ENCODE assay signal across 2 cellular contexts in the genomic region with DNA sequence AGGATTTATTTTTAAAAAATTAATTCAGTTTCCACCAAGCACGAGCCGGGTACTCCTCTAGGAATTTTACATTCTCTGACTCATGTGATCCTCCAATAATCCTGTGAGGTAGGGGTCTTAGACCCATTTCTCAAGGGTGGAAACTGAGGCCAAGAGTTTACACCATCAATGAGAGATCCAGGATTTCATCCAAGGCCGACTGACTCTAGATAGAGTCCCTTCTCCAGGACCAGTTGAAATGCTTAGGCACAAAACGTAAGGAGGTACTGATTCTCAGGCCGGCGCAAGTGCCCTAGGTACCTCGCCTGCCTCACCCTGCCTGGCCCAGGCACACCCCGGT.
TF ChIP-seq lines count a peak whose summit lies in the region.

No MANE protein-coding gene starts in this region.

TF ChIP-seq in GM12878, 131 proteins besides CTCF, POLR2A, EP300 and RAD21:
- TF ChIP-seq CBX3 (IDR thresholded peaks at IDR 0.05; ENCODE audit: borderline replicate concordance, low read depth) = no peak
- TF ChIP-seq ELK1 (IDR thresholded peaks at IDR 0.05; ENCODE audit: low read depth, low read length) = no peak
- TF ChIP-seq GABPA (IDR thresholded peaks at IDR 0.05; ENCODE audit: low read depth) = no peak
- TF ChIP-seq TARDBP (IDR thresholded peaks at IDR 0.05; ENCODE audit: borderline replicate concordance) = no peak
- no peak for TF ChIP-seq SMC3 (IDR thresholded peaks at IDR 0.05; ENCODE audit: borderline replicate concordance, low read length)
- no peak for TF ChIP-seq ATF3 (IDR thresholded peaks at IDR 0.05; ENCODE audit: borderline replicate concordance, extremely low read depth, low read depth, low read length)
- TF ChIP-seq BCL11A (IDR thresholded peaks at IDR 0.05; ENCODE audit: low read depth, low read length) = no peak
- TF ChIP-seq ASH2L (IDR thresholded peaks at IDR 0.05; ENCODE audit: borderline replicate concordance, low read depth) = no peak
- no peak for TF ChIP-seq POLR2AphosphoS2 (IDR thresholded peaks at IDR 0.05; ENCODE audit: low read depth, low read length)
- TF ChIP-seq SMARCA5 (IDR thresholded peaks at IDR 0.05) = no peak
- TF ChIP-seq PKNOX1 (IDR thresholded peaks at IDR 0.05) = no peak
- no peak for TF ChIP-seq FOXM1 (IDR thresholded peaks at IDR 0.05; ENCODE audit: low read depth, low read length)
- TF ChIP-seq, protein P1, sequence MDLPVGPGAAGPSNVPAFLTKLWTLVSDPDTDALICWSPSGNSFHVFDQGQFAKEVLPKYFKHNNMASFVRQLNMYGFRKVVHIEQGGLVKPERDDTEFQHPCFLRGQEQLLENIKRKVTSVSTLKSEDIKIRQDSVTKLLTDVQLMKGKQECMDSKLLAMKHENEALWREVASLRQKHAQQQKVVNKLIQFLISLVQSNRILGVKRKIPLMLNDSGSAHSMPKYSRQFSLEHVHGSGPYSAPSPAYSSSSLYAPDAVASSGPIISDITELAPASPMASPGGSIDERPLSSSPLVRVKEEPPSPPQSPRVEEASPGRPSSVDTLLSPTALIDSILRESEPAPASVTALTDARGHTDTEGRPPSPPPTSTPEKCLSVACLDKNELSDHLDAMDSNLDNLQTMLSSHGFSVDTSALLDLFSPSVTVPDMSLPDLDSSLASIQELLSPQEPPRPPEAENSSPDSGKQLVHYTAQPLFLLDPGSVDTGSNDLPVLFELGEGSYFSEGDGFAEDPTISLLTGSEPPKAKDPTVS (IDR thresholded peaks at IDR 0.05; ENCODE audit: low read depth, low read length) = no peak
TF ChIP-seq in GM12878: peak in this region for 0.

TF ChIP-seq in WTC11, 78 proteins besides CTCF, POLR2A, EP300 and RAD21:
- TF ChIP-seq, protein P2, sequence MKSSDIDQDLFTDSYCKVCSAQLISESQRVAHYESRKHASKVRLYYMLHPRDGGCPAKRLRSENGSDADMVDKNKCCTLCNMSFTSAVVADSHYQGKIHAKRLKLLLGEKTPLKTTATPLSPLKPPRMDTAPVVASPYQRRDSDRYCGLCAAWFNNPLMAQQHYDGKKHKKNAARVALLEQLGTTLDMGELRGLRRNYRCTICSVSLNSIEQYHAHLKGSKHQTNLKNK (CRISPR knock-in tag; IDR thresholded peaks at IDR 0.05) = no peak
- TF ChIP-seq JUN (CRISPR knock-in tag; IDR thresholded peaks at IDR 0.05) = no peak
- no peak for TF ChIP-seq NR2C2 (CRISPR knock-in tag; IDR thresholded peaks at IDR 0.05)
- TF ChIP-seq CREB1 (CRISPR knock-in tag; IDR thresholded peaks at IDR 0.05) = no peak
- TF ChIP-seq ELF4 (CRISPR knock-in tag; IDR thresholded peaks at IDR 0.05; ENCODE audit: low read depth) = no peak
- TF ChIP-seq ETV6 (CRISPR knock-in tag; IDR thresholded peaks at IDR 0.05) = no peak
- no peak for TF ChIP-seq TP53 (CRISPR knock-in tag; IDR thresholded peaks at IDR 0.05)
- no peak for TF ChIP-seq SOX15 (CRISPR knock-in tag; IDR thresholded peaks at IDR 0.05)
- TF ChIP-seq USF2 (CRISPR knock-in tag; IDR thresholded peaks at IDR 0.05) = no peak
- TF ChIP-seq ATF3 (CRISPR knock-in tag; conservative IDR thresholded peaks at IDR 0.05) = no peak
- TF ChIP-seq ZNF263 (CRISPR knock-in tag; IDR thresholded peaks at IDR 0.05; ENCODE audit: low read depth) = no peak
- no peak for TF ChIP-seq ZNF121 (CRISPR knock-in tag; IDR thresholded peaks at IDR 0.05)
- no peak for TF ChIP-seq MXD4 (CRISPR knock-in tag; IDR thresholded peaks at IDR 0.05; ENCODE audit: borderline replicate concordance)
- no peak for TF ChIP-seq KAT7 (CRISPR knock-in tag; IDR thresholded peaks at IDR 0.05; ENCODE audit: borderline replicate concordance)
- TF ChIP-seq NFE2L1 (CRISPR knock-in tag; IDR thresholded peaks at IDR 0.05) = no peak
- no peak for TF ChIP-seq ZBTB43 (CRISPR knock-in tag; IDR thresholded peaks at IDR 0.05)
- no peak for TF ChIP-seq SMAD3 (CRISPR knock-in tag; IDR thresholded peaks at IDR 0.05; ENCODE audit: borderline replicate concordance)
